Comparison of ENCODE assay signal across 30 cellular contexts in the genomic region with DNA sequence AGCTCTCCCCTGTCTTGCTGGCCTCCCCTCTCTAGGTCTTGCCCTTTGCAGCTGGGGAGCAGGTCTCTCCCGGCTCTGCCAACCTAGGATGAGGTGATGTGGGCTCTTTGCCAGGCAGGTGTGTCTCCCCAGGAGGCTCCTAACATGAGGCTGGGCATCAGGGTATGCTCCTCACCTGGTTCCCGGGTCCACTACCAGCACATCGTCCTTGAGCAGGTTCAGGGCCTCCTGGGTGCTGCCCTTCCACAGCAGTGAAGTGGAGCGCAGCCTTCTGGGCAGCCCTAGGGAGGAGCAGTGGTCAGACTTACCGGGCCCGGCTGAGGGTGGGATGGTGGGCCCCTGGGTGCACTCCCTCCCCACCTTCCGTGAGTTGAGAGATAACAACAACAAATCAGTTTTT. TPM values are rescaled to one million over a fixed set of nuclear protein-coding genes. Genes with fewer than 3 reads are reported as not detected.
"Had no signal": no experiment of that assay in that cellular context is flagged by ENCODE, and none has a peak within 500 bp of the region (broad histone marks: within the 10 kb centered on the region; RNA-seq: fewer than 3 reads in every experiment).

No MANE protein-coding gene starts in this region.

- ATAC-seq: K562, PC-3, Right ventricle myocardium inferior, SK-N-SH treated with all-trans-retinoic acid at 6 μM for 48 hours had no signal

- H3K36me3 ChIP-seq: Peyer's patch, SJCRH30 had no signal

- H3K4me3 Mint-ChIP-seq: IgD-negative memory B cell had no signal

- H3K9me3 ChIP-seq: Peyer's patch, SJCRH30 had no signal

- H3K27me3 ChIP-seq: SJCRH30 had no signal

- H3K4me1 ChIP-seq: SJCRH30 had no signal

- H3K27ac ChIP-seq: HL-60, KMS-11, Peyer's patch, SJCRH30 had no signal

- H3K27ac Mint-ChIP-seq: IgD-negative memory B cell had no signal

- H3K4me3 ChIP-seq: K562, Peyer's patch, SJCRH30 had no signal

- DNase-seq: Kasumi-1; MM.1S; MV-4-11; NCI-H1048; NCI-H1105; NCI-H1417; NCI-H1436 treated with DMSO at 0.1 percent for 48 hours; NCI-H1694; NCI-H187 treated with DMSO at 0.1 percent for 48 hours; NCI-H2029 treated with DMSO at 0.1 percent for 48 hours; NCI-H2171 treated with DMSO at 0.1 percent for 48 hours; NCI-H2227 treated with DMSO at 0.1 percent for 48 hours; NCI-H524; NCI-H526 treated with DMSO at 0.1 percent for 48 hours; NCI-H748 treated with DMSO at 0.1 percent for 48 hours; NK-92 treated with Interleukin-12 subunit alpha and Interleukin-12 subunit beta, amount 100 ng/mL, for 24 hours; PC-3; Peyer's patch; SHP77 treated with DMSO at 0.1 percent for 48 hours; SJCRH30 had no signal

RNA-seq across cellular contexts. Expression of gene LACTBL1, which starts 17.5 kb away (rescaled TPM):
- total RNA-seq: K562, M059J, NCI-H460, OCI-LY7, PC-3, Peyer's patch, Right ventricle myocardium inferior, RPMI7951 had no signal
- polyA plus RNA-seq: IgD-negative memory B cell, K562 had no signal
